In genomic region chr2:39260087-39260486, GRCh38 we compare ENCODE assay signal across 9 cellular contexts. TPM values are rescaled to one million over a fixed set of nuclear protein-coding genes. Genes with fewer than 3 reads are reported as not detected.
"Had no signal": no experiment of that assay in that cellular context is flagged by ENCODE, and none has a peak within 500 bp of the region (broad histone marks: within the 10 kb centered on the region; RNA-seq: fewer than 3 reads in every experiment).

No MANE protein-coding gene starts in this region.

- H3K36me3 Mint-ChIP-seq: IgD-negative memory B cell had no signal

- H3K27me3 Mint-ChIP-seq: IgD-negative memory B cell had no signal

- ATAC-seq: K562 had no signal

- DNase-seq: IMR-90, KBM-7, KG1 had no signal

- FAIRE-seq: HTR-8/SVneo, K562 had no signal

- H3K4me3 ChIP-seq: K562 had no signal

- H3K27ac Mint-ChIP-seq: IgD-negative memory B cell had no signal

- H3K9me3 Mint-ChIP-seq: IgD-negative memory B cell had no signal

- H3K27ac ChIP-seq: HL-60 had no signal

- H3K4me3 Mint-ChIP-seq: IgD-negative memory B cell had no signal

RNA-seq across cellular contexts. Expression of gene CDKL4, which starts 16.3 kb away (rescaled TPM):
- total RNA-seq: HT-29, HT1080, IMR-90, K562 had no signal
- polyA plus RNA-seq: IgD-negative memory B cell, IMR-90, K562 had no signal
